In genomic region chr2:12236136-12236834, GRCh38 we compare ENCODE assay signal across 13 cellular contexts.
"Had no signal": no experiment of that assay in that cellular context is flagged by ENCODE, and none has a peak within 500 bp of the region (broad histone marks: within the 10 kb centered on the region; RNA-seq: fewer than 3 reads in every experiment).

No MANE protein-coding gene starts in this region.

- H3K4me3 Mint-ChIP-seq: activated CD8-positive, alpha-beta T cell treated with anti-CD3 and anti-CD28 coated beads, Interleukin-2, amount 10 ng/mL, durations not matched to agents 7 days and 5 days; activated naive CD4-positive, alpha-beta T cell treated with anti-CD3 and anti-CD28 coated beads, Interleukin-2, amount 10 ng/mL, durations not matched to agents 7 days and 5 days; activated T-helper 1 cell treated with anti-CD3 and anti-CD28 coated beads, Interleukin-12 subunit alpha, Interleukin-12 subunit beta, Interleukin-2, Interleukin-4 antibody, amounts not matched to agents 30 ng/mL and 10 ng/mL and 1 ng/mL, durations not matched to agents 14 hours and 24 hours and 36 hours; brain had no signal

- H3K4me1 ChIP-seq: parathyroid adenoma, tibial artery had no signal

- ATAC-seq: activated CD8-positive, alpha-beta T cell treated with anti-CD3 and anti-CD28 coated beads, Interleukin-2, amount 10 ng/mL, durations not matched to agents 7 days and 5 days; gastroesophageal sphincter had no signal

- H3K4me1 Mint-ChIP-seq: activated naive CD4-positive, alpha-beta T cell treated with anti-CD3 and anti-CD28 coated beads, Interleukin-2, amount 10 ng/mL, durations not matched to agents 7 days and 5 days; brain had no signal

- H3K27ac Mint-ChIP-seq: activated CD8-positive, alpha-beta T cell treated with anti-CD3 and anti-CD28 coated beads, Interleukin-2, amount 10 ng/mL, durations not matched to agents 7 days and 5 days; activated naive CD4-positive, alpha-beta T cell treated with anti-CD3 and anti-CD28 coated beads, Interleukin-2, amount 10 ng/mL, durations not matched to agents 7 days and 5 days; activated T-helper 1 cell treated with anti-CD3 and anti-CD28 coated beads, Interleukin-12 subunit alpha, Interleukin-12 subunit beta, Interleukin-2, Interleukin-4 antibody, amounts not matched to agents 30 ng/mL and 10 ng/mL and 1 ng/mL, durations not matched to agents 14 hours and 24 hours and 36 hours; brain had no signal

- H3K9me3 ChIP-seq: esophagus muscularis mucosa, gastroesophageal sphincter, tibial artery had no signal

- H3K9ac ChIP-seq: parathyroid adenoma had no signal

- DNase-seq: activated CD4-positive, alpha-beta T cell treated with anti-CD3 and anti-CD28 coated beads for 4 hours; activated CD8-positive, alpha-beta memory T cell treated with anti-CD3 and anti-CD28 coated beads, Interleukin-2, amount 50 U/mL, for 48 hours; activated CD8-positive, alpha-beta T cell treated with anti-CD3 and anti-CD28 coated beads, Interleukin-2, amount 10 ng/mL, durations not matched to agents 7 days and 5 days; activated naive CD4-positive, alpha-beta T cell treated with anti-CD3 and anti-CD28 coated beads, Interleukin-2, amount 10 ng/mL, durations not matched to agents 7 days and 5 days; retina; small intestine; T-helper 1 cell; tibial artery had no signal

- H2AFZ ChIP-seq: parathyroid adenoma had no signal

- H3K36me3 Mint-ChIP-seq: brain had no signal

- H3K9me3 Mint-ChIP-seq: activated naive CD4-positive, alpha-beta T cell treated with anti-CD3 and anti-CD28 coated beads, Interleukin-2, amount 10 ng/mL, durations not matched to agents 7 days and 5 days; brain had no signal

- H3K79me2 ChIP-seq: parathyroid adenoma had no signal

- H3K27ac ChIP-seq: esophagus muscularis mucosa, gastroesophageal sphincter, parathyroid adenoma, tibial artery had no signal

- H3K27me3 Mint-ChIP-seq: activated naive CD4-positive, alpha-beta T cell treated with anti-CD3 and anti-CD28 coated beads, Interleukin-2, amount 10 ng/mL, durations not matched to agents 7 days and 5 days had no signal

- H3K36me3 ChIP-seq: esophagus muscularis mucosa, gastroesophageal sphincter, tibial artery had no signal

- H3K4me3 ChIP-seq: esophagus muscularis mucosa, gastroesophageal sphincter, tibial artery had no signal

- H3K27me3 ChIP-seq: esophagus muscularis mucosa, gastroesophageal sphincter, tibial artery had no signal
